In genomic region chr17:66789961-66790421, GRCh38 we compare ENCODE assay signal across 29 cellular contexts. TPM values are rescaled to one million over a fixed set of nuclear protein-coding genes. Genes with fewer than 3 reads are reported as not detected.
DNase-seq lines count a peak whose midpoint lies in the region.
"Had no signal": no experiment of that assay in that cellular context is flagged by ENCODE, and none has a peak within 500 bp of the region (broad histone marks: within the 10 kb centered on the region; RNA-seq: fewer than 3 reads in every experiment).

No MANE protein-coding gene starts in this region.

- H3K4me2 ChIP-seq in BLaER1 treated with 17β-estradiol and CSF1 and Interleukin-3, amounts not matched to agents 10 nM and 100 nM, result peak overlapping the region; percentile 76 to 90 (median 85)
- H3K4me2 ChIP-seq: A549, neural progenitor cell had no signal

- peaks cover 72 to 87% (median 82%) of the 10 kb centered on the region in 10 experiments for H3K4me1 ChIP-seq in BLaER1 treated with 17β-estradiol and CSF1 and Interleukin-3, amounts not matched to agents 10 nM and 100 nM
- H3K4me1 ChIP-seq: A549, SJSA1 had no signal

- peak overlapping the region in 8 of 11 experiments; percentile 7 to 73 (median 54); a peak in 12 of 22 replicates for H3K9ac ChIP-seq in BLaER1 treated with 17β-estradiol and CSF1 and Interleukin-3, amounts not matched to agents 10 nM and 100 nM
- H3K9ac ChIP-seq: neural progenitor cell had no signal

- DNase-seq in RPMI7951 (ENCODE audit: low read depth) (peak; percentile 4), pons (ENCODE audit: low spot score) (peak; percentile 32), NCI-H226 (no peak), MV-4-11 (lab: John Stamatoyannopoulos, UW) (no peak), NCI-H2081 treated with DMSO at 0.1 percent for 48 hours (lab: John Stamatoyannopoulos, UW) (no peak)
- DNase-seq in activated CD4-positive, CD25-positive, alpha-beta regulatory T cell treated with anti-CD3 and anti-CD28 coated beads, Interleukin-2, amount 50 U/mL, for 72 hours, result no peak
- DNase-seq: activated CD4-positive, alpha-beta T cell treated with anti-CD3 and anti-CD28 coated beads, Interleukin-2, amount 50 U/mL, for 1 hour; activated gamma-delta T cell treated with Interleukin-2 at 50 U/mL for 16 hours; activated naive CD8-positive, alpha-beta T cell treated with anti-CD3 and anti-CD28 coated beads, Interleukin-2, amount 10 ng/mL, durations not matched to agents 7 days and 5 days; activated T-cell treated with anti-CD3 and anti-CD28 coated beads, Interleukin-2, amount 50 U/mL, for 48 hours; CD8-positive, alpha-beta memory T cell; DMS 273 treated with DMSO at 0.1 percent for 48 hours; EL; NCI-H2029; pancreas; stimulated activated CD4-positive, alpha-beta T cell treated with anti-CD3 and anti-CD28 coated beads, Interleukin-1b, Interleukin-23, amount 100 ng/mL, for 48 hours; stimulated activated naive CD8-positive, alpha-beta T cell treated with anti-CD3 and anti-CD28 coated beads, Interleukin-15, Interleukin-2, amounts not matched to agents 100 U/mL and 50 U/mL, for 24 hours; T-cell; testis had no signal

- H3K36me3 ChIP-seq in BLaER1 treated with 17β-estradiol and CSF1 and Interleukin-3, amounts not matched to agents 10 nM and 100 nM, result peaks cover 0 to 85% (median 0%) of the 10 kb centered on the region in 11 experiments; a peak in 6 of 22 replicates
- H3K36me3 ChIP-seq: neural progenitor cell, pancreas had no signal

- H3K9me3 ChIP-seq in BLaER1 treated with 17β-estradiol and CSF1 and Interleukin-3, amounts not matched to agents 10 nM and 100 nM (replicated peaks in 1 of 11), result no peaks in the 10 kb centered on the region
- H3K9me3 ChIP-seq: A549, pancreas, SJSA1, testis had no signal

- no peaks in the 10 kb centered on the region for H3K27me3 ChIP-seq in BLaER1 treated with 17β-estradiol and CSF1 and Interleukin-3, amounts not matched to agents 10 nM and 100 nM
- H3K27me3 ChIP-seq: neural progenitor cell, pancreas, SJSA1, testis had no signal

- H3K27ac ChIP-seq in BLaER1 treated with 17β-estradiol and CSF1 and Interleukin-3, amounts not matched to agents 10 nM and 100 nM, result peak overlapping the region in 10 of 11 experiments; percentile 14 to 84 (median 78); a peak in 20 of 22 replicates
- peak overlapping the region; percentile 69 for H3K27ac ChIP-seq in cingulate gyrus (ENCODE audit: low read depth, low read length)
- H3K27ac ChIP-seq: A549, neural progenitor cell, pancreas, RWPE1, SJSA1 had no signal

- H3K4me3 ChIP-seq in BLaER1 treated with 17β-estradiol and CSF1 and Interleukin-3, amounts not matched to agents 10 nM and 100 nM, result peak overlapping the region in 2 of 10 experiments; percentile 2 to 11; a peak in 3 of 20 replicates
- H3K4me3 ChIP-seq: A549, neural progenitor cell, pancreas, SJSA1, testis had no signal

- peaks cover 0 to 75% (median 0%) of the 10 kb centered on the region in 11 experiments; a peak in 4 of 22 replicates for H4K20me1 ChIP-seq in BLaER1 treated with 17β-estradiol and CSF1 and Interleukin-3, amounts not matched to agents 10 nM and 100 nM

RNA-seq across cellular contexts. Expression of gene CACNG5, which starts 44.9 kb away (rescaled TPM):
- not detected in 2 replicates for total RNA-seq in RPMI7951 (2014; rRNA removed; shearing (Covaris generic))
- total RNA-seq: activated naive CD8-positive, alpha-beta T cell treated with anti-CD3 and anti-CD28 coated beads, Interleukin-2, amount 10 ng/mL, durations not matched to agents 7 days and 5 days; B cell; CD8-positive, alpha-beta memory T cell; endothelial cell of umbilical vein; HT-29; left lobe of liver; SJSA1; T-cell had no signal

Comparison
In these comparisons a context has a peak if more than half of its experiments do, and no peak if none do; other contexts are left out.
1. DNase-seq: peak in RPMI7951 (single experiment) and pons (single experiment); none in NCI-H226 (single experiment), activated CD4-positive, CD25-positive, alpha-beta regulatory T cell treated with anti-CD3 and anti-CD28 coated beads, Interleukin-2, amount 50 U/mL, for 72 hours (single experiment), MV-4-11 (single experiment) and NCI-H2081 treated with DMSO at 0.1 percent for 48 hours (single experiment).